33 cellular contexts compared by ENCODE assay signal in the genomic region with DNA sequence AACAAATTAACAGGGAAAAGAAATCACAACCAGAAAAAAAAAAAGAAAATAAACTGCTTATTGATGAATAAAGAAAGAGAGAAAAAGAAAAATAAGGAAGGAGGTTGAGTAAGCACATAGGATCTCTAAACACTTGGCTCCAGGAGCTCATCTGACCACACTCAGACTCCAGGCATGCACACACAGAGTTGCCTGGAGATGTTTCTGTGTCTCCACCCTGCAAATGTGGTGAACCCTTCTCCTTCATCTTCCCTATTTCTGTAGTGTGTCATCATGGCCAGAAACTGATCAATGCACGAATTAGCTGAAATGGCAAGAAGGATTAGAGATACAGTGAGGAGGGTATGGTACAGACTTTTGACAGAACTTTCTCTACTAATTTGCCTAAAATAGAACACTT. TPM values are rescaled to one million over a fixed set of nuclear protein-coding genes. Genes with fewer than 3 reads are reported as not detected.
A peak's percentile ranks its signal among the peaks of the same experiment; 100 is the strongest.
DNase-seq lines count a peak whose midpoint lies in the region; ATAC-seq and TF ChIP-seq lines count a peak whose summit lies in the region.
"Had no signal": no experiment of that assay in that cellular context is flagged by ENCODE, and none has a peak within 500 bp of the region (broad histone marks: within the 10 kb centered on the region; RNA-seq: fewer than 3 reads in every experiment).

No MANE protein-coding gene starts in this region.

- no peak overlapping the region for H4K12ac ChIP-seq in trophoblast cell (ENCODE audit: low read depth, low read length)

- H3K36me3 Mint-ChIP-seq in HFFc6 (ENCODE audit: low read depth), result peaks cover 12% of the 10 kb centered on the region
- H3K36me3 Mint-ChIP-seq: activated naive CD8-positive, alpha-beta T cell; CD8-positive, alpha-beta memory T cell had no signal

- peaks cover 8% of the 10 kb centered on the region for H3K9me3 ChIP-seq in trophoblast cell (ENCODE audit: insufficient read depth, low read depth, low read length)
- H3K9me3 ChIP-seq: thoracic aorta, vagina had no signal

- H2BK120ac ChIP-seq in trophoblast cell (ENCODE audit: insufficient read depth, low read length, poor library complexity), result no peak overlapping the region

- H3K18ac ChIP-seq in trophoblast cell (ENCODE audit: low read length), result no peak overlapping the region

- H3K27me3 Mint-ChIP-seq in HFFc6 (ENCODE audit: insufficient read depth), result no peaks in the 10 kb centered on the region
- H3K27me3 Mint-ChIP-seq: activated CD4-positive, alpha-beta memory T cell treated with anti-CD3 and anti-CD28 coated beads, Interleukin-2, amount 10 ng/mL, durations not matched to agents 7 days and 5 days; activated naive CD8-positive, alpha-beta T cell; CD8-positive, alpha-beta memory T cell; central memory CD8-positive, alpha-beta T cell; dendritic cell treated with granulocyte-macrophage colony-stimulating factor and Interleukin-4, amounts not matched to agents 40 ng/mL and 50 ng/mL, for 4 days had no signal

- no peak overlapping the region for H3K27ac Mint-ChIP-seq in HFFc6
- H3K27ac Mint-ChIP-seq: activated CD4-positive, alpha-beta memory T cell treated with anti-CD3 and anti-CD28 coated beads, Interleukin-2, amount 10 ng/mL, durations not matched to agents 7 days and 5 days; activated naive CD8-positive, alpha-beta T cell; CD8-positive, alpha-beta memory T cell; dendritic cell treated with granulocyte-macrophage colony-stimulating factor and Interleukin-4, amounts not matched to agents 40 ng/mL and 50 ng/mL, for 4 days; mesothelial cell of epicardium; naive thymus-derived CD8-positive, alpha-beta T cell had no signal

- H3K27ac ChIP-seq in trophoblast cell (ENCODE audit: low read depth, low read length), result no peak overlapping the region
- H3K27ac ChIP-seq: Peyer's patch, thoracic aorta, vagina had no signal

- TF ChIP-seq CTCF in HFFc6 (IDR thresholded peaks at IDR 0.05) (no peak), epithelial cell of esophagus (IDR thresholded peaks at IDR 0.05; ENCODE audit: insufficient read depth, low read depth, low read length, missing control alignments) (no peak)

- no peaks in the 10 kb centered on the region for H3K4me1 ChIP-seq in trophoblast cell (ENCODE audit: control insufficient read depth in 1 of 2, insufficient read depth in 2 of 2, low read length in 2 of 2)
- H3K4me1 ChIP-seq: Peyer's patch, vagina had no signal

- H3K36me3 ChIP-seq in trophoblast cell (ENCODE audit: control insufficient read depth in 1 of 2, insufficient read depth in 2 of 2, low read length in 2 of 2), result no peaks in the 10 kb centered on the region
- H3K36me3 ChIP-seq: Peyer's patch, thoracic aorta, vagina had no signal

- no peak overlapping the region for H2AK5ac ChIP-seq in trophoblast cell (ENCODE audit: low read length)

- H3K27me3 ChIP-seq in trophoblast cell (ENCODE audit: insufficient read depth, low read length), result no peaks in the 10 kb centered on the region
- H3K27me3 ChIP-seq: Peyer's patch, vagina had no signal

- H3K23ac ChIP-seq in trophoblast cell (ENCODE audit: low read length), result no peak overlapping the region

- no peak overlapping the region for H2AFZ ChIP-seq in trophoblast cell (ENCODE audit: insufficient read depth, low read length, poor library complexity)

- H3K4me3 Mint-ChIP-seq in HFFc6, result no peak overlapping the region
- H3K4me3 Mint-ChIP-seq: activated CD4-positive, alpha-beta memory T cell treated with anti-CD3 and anti-CD28 coated beads, Interleukin-2, amount 10 ng/mL, durations not matched to agents 7 days and 5 days; activated naive CD8-positive, alpha-beta T cell; CD8-positive, alpha-beta memory T cell; central memory CD8-positive, alpha-beta T cell; dendritic cell treated with granulocyte-macrophage colony-stimulating factor and Interleukin-4, amounts not matched to agents 40 ng/mL and 50 ng/mL, for 4 days; mesothelial cell of epicardium; naive thymus-derived CD8-positive, alpha-beta T cell had no signal

- no peak for ATAC-seq in GM21423 (IDR thresholded peaks at IDR 0.05; ENCODE audit: unreplicated experiment)
- ATAC-seq: HCT116 had no signal

- H3K14ac ChIP-seq in trophoblast cell (ENCODE audit: low read length), result no peak overlapping the region

- no peaks in the 10 kb centered on the region for H3K4me1 Mint-ChIP-seq in HFFc6 (ENCODE audit: low read depth)
- H3K4me1 Mint-ChIP-seq: activated CD4-positive, alpha-beta memory T cell treated with anti-CD3 and anti-CD28 coated beads, Interleukin-2, amount 10 ng/mL, durations not matched to agents 7 days and 5 days; CD8-positive, alpha-beta memory T cell; central memory CD8-positive, alpha-beta T cell; mesothelial cell of epicardium had no signal

- H3K9me3 Mint-ChIP-seq in HFFc6, result peaks cover 24% of the 10 kb centered on the region

- no peak overlapping the region for H3K9ac ChIP-seq in trophoblast cell (ENCODE audit: low read length)

- H3K4me2 ChIP-seq in trophoblast cell (ENCODE audit: low read length), result no peak overlapping the region

- WGBS in trophoblast cell (ENCODE audit: extremely low coverage, insufficient coverage, insufficient read length), result no CpG with 5 or more reads among the region's 1 CpG

- H2BK5ac ChIP-seq in trophoblast cell (ENCODE audit: low read depth, low read length, poor library complexity), result no peak overlapping the region

- H3K4ac ChIP-seq in trophoblast cell (ENCODE audit: low read depth, low read length), result no peak overlapping the region

- H3K4me3 ChIP-seq in epithelial cell of esophagus (ENCODE audit: low read length) (no peak overlapping the region), trophoblast cell (ENCODE audit: low read depth, low read length) (no peak overlapping the region)
- H3K4me3 ChIP-seq: Peyer's patch, thoracic aorta, vagina had no signal

- H2BK12ac ChIP-seq in trophoblast cell (ENCODE audit: low read length), result no peak overlapping the region

- no peaks in the 10 kb centered on the region for H3K79me1 ChIP-seq in trophoblast cell (ENCODE audit: low read length)

- H4K91ac ChIP-seq in trophoblast cell (ENCODE audit: low read depth, low read length), result no peak overlapping the region

- no peak overlapping the region for H4K8ac ChIP-seq in trophoblast cell (ENCODE audit: low read depth, low read length)

- H3K79me2 ChIP-seq in trophoblast cell (ENCODE audit: control insufficient read depth, insufficient read depth, low read length, poor library complexity), result no peaks in the 10 kb centered on the region

- DNase-seq in HFFc6 (peak; percentile 4), OCI-M1 (lab: John Stamatoyannopoulos, UW) (peak; percentile 37), epithelial cell of esophagus (ENCODE audit: low read depth) (peak; percentile 0), trophoblast cell (peak; percentile 45 to 71), UCSD-AML1 (lab: John Stamatoyannopoulos, UW; ENCODE audit: unreplicated experiment) (no peak), putamen (ENCODE audit: low spot score) (no peak), HuH-7 (ENCODE audit: low spot score) (no peak)
- DNase-seq: activated CD4-positive, alpha-beta memory T cell treated with anti-CD3 and anti-CD28 coated beads, Interleukin-2, amount 10 ng/mL, durations not matched to agents 7 days and 5 days; activated CD4-positive, CD25-positive, alpha-beta regulatory T cell treated with anti-CD3 and anti-CD28 coated beads, Interleukin-2, amount 50 U/mL, for 72 hours; anterior cingulate cortex; CD8-positive, alpha-beta memory T cell; KBM-7; naive thymus-derived CD8-positive, alpha-beta T cell; NCI-H1694; NCI-H2171 treated with DMSO at 0.1 percent for 48 hours; NCI-H526; occipital lobe; Peyer's patch; stimulated activated naive CD4-positive, alpha-beta T cell treated with Interleukin-2 at 50 U/mL for 16 hours; T-helper 1 cell had no signal

RNA-seq across cellular contexts. Expression of gene OR4N2, which starts 20.2 kb away (rescaled TPM):
- not detected for total RNA-seq in HFFc6 (2021; fragmentation: NEBNext Ultra II Directional; extraction: Animal tissue kit (Norgen Biotek cat#: 25700))
- polyA plus RNA-seq in trophoblast cell (2013), result not detected in 2 replicates
- total RNA-seq: activated CD4-positive, alpha-beta memory T cell treated with anti-CD3 and anti-CD28 coated beads, Interleukin-2, amount 10 ng/mL, durations not matched to agents 7 days and 5 days; CD8-positive, alpha-beta memory T cell; HT-29; liver; mesothelial cell of epicardium; naive thymus-derived CD8-positive, alpha-beta T cell; occipital lobe; Peyer's patch; pulmonary artery endothelial cell; SK-MEL-5; skeletal muscle tissue; thoracic aorta; vagina had no signal
- polyA plus RNA-seq: CD8-positive, alpha-beta memory T cell; liver; naive thymus-derived CD8-positive, alpha-beta T cell had no signal

RNA-seq across cellular contexts. Expression of gene OR4M1, which starts 50.5 kb away (rescaled TPM):
- not detected for total RNA-seq in HFFc6 (2021; fragmentation: NEBNext Ultra II Directional; extraction: Animal tissue kit (Norgen Biotek cat#: 25700))
- not detected in 2 replicates for polyA plus RNA-seq in trophoblast cell (2013)
- total RNA-seq: activated CD4-positive, alpha-beta memory T cell treated with anti-CD3 and anti-CD28 coated beads, Interleukin-2, amount 10 ng/mL, durations not matched to agents 7 days and 5 days; CD8-positive, alpha-beta memory T cell; HT-29; liver; mesothelial cell of epicardium; naive thymus-derived CD8-positive, alpha-beta T cell; occipital lobe; Peyer's patch; pulmonary artery endothelial cell; skeletal muscle tissue; thoracic aorta; vagina had no signal
- polyA plus RNA-seq: CD8-positive, alpha-beta memory T cell; liver; naive thymus-derived CD8-positive, alpha-beta T cell had no signal

RNA-seq across cellular contexts. Expression of gene OR4K2, which starts 51.2 kb away (rescaled TPM):
- not detected for total RNA-seq in HFFc6 (2021; fragmentation: NEBNext Ultra II Directional; extraction: Animal tissue kit (Norgen Biotek cat#: 25700))
- polyA plus RNA-seq in trophoblast cell (2013), result not detected in 2 replicates
- total RNA-seq: activated CD4-positive, alpha-beta memory T cell treated with anti-CD3 and anti-CD28 coated beads, Interleukin-2, amount 10 ng/mL, durations not matched to agents 7 days and 5 days; CD8-positive, alpha-beta memory T cell; HT-29; liver; mesothelial cell of epicardium; naive thymus-derived CD8-positive, alpha-beta T cell; occipital lobe; Peyer's patch; pulmonary artery endothelial cell; SK-MEL-5; skeletal muscle tissue; thoracic aorta; vagina had no signal
- polyA plus RNA-seq: CD8-positive, alpha-beta memory T cell; liver; naive thymus-derived CD8-positive, alpha-beta T cell had no signal

Comparison
In these comparisons a context has a peak if more than half of its experiments do, and no peak if none do; other contexts are left out.
1. DNase-seq: peak in HFFc6 (single experiment), OCI-M1 (single experiment), epithelial cell of esophagus (single experiment) and trophoblast cell (2 of 2); none in UCSD-AML1 (single experiment), putamen (single experiment) and HuH-7 (single experiment).